ENCODE assay signal across 9 cellular contexts in genomic region chr13:98543380-98544104, GRCh38. TPM values are rescaled to one million over a fixed set of nuclear protein-coding genes. Genes with fewer than 3 reads are reported as not detected.
DNase-seq lines count a peak whose midpoint lies in the region; ATAC-seq, FAIRE-seq and TF ChIP-seq lines count a peak whose summit lies in the region.
"Had no signal": no experiment of that assay in that cellular context is flagged by ENCODE, and none has a peak within 500 bp of the region (broad histone marks: within the 10 kb centered on the region; RNA-seq: fewer than 3 reads in every experiment).

No MANE protein-coding gene starts in this region.

- H3K4me3 ChIP-seq in endodermal cell (ENCODE audit: low read length), result no peak overlapping the region
- no peak overlapping the region for H3K4me3 ChIP-seq in sigmoid colon
- no peak overlapping the region for H3K4me3 ChIP-seq in pancreas

- no peak overlapping the region for H3K4me3 Mint-ChIP-seq in endodermal cell

- DNase-seq in endodermal cell, result no peak
- no peak for DNase-seq in sigmoid colon
- no peak for DNase-seq in germinal center (ENCODE audit: low spot score)
- DNase-seq in pancreas, result no peak
- no peak for DNase-seq in NCI-H774 (lab: John Stamatoyannopoulos, UW)

- H3K27me3 Mint-ChIP-seq in endodermal cell (ENCODE audit: insufficient read depth), result no peaks in the 10 kb centered on the region

- H3K36me3 ChIP-seq in endodermal cell (ENCODE audit: control insufficient read depth, insufficient read depth, low read length) (peaks cover 11% of the 10 kb centered on the region), sigmoid colon (no peaks in the 10 kb centered on the region), pancreas (no peaks in the 10 kb centered on the region)

- H3K4me1 Mint-ChIP-seq in endodermal cell, result peaks cover 63% of the 10 kb centered on the region

- no peak for TF ChIP-seq EP300 in sigmoid colon (IDR thresholded peaks at IDR 0.05)

- H3K9ac ChIP-seq in endodermal cell (ENCODE audit: extremely low read depth, low read length, poor library complexity, severe bottlenecking), result no peak overlapping the region

- peaks cover 9% of the 10 kb centered on the region for H3K36me3 Mint-ChIP-seq in endodermal cell (ENCODE audit: low read depth)

- no peak for FAIRE-seq in pancreas (lab: Jason Lieb, UNC)
- FAIRE-seq: RCC 7860 had no signal

- H3K27ac ChIP-seq in endodermal cell (ENCODE audit: low read depth, low read length), result no peak overlapping the region
- peak overlapping the region; percentile 47 to 68 (median 52) for H3K27ac ChIP-seq in sigmoid colon
- peak overlapping the region in 1 of 4 donors; percentile 11 for H3K27ac ChIP-seq in pancreas

- TF ChIP-seq CTCF in endodermal cell (conservative IDR thresholded peaks at IDR 0.05) (no peak), sigmoid colon (IDR thresholded peaks at IDR 0.05) (no peak), pancreas (IDR thresholded peaks at IDR 0.05) (no peak)

- no peaks in the 10 kb centered on the region for H3K27me3 ChIP-seq in endodermal cell (ENCODE audit: control insufficient read depth, insufficient read depth, low read length, poor library complexity, severe bottlenecking)
- H3K27me3 ChIP-seq in sigmoid colon, result no peaks in the 10 kb centered on the region
- no peaks in the 10 kb centered on the region for H3K27me3 ChIP-seq in pancreas

- 94 to 97% methylated on average over 23 to 25 of the region's 25 CpGs for WGBS in endodermal cell (ENCODE audit: insufficient coverage in 1 of 2, insufficient read length in 1 of 2), 2 experiments
- WGBS in sigmoid colon, 2 donors, result 72 to 83% methylated on average over 25 of the region's 25 CpGs
- 90 to 92% methylated on average over 25 of the region's 25 CpGs for WGBS in pancreas, 2 donors

- intact Hi-C loops in sigmoid colon (cut with DNase I) (no loop called here), pancreas (cut with DNase I) (no loop called here)

- ATAC-seq in GM18909 (IDR thresholded peaks at IDR 0.05; ENCODE audit: poor library complexity, unreplicated experiment) (peak; percentile 28), HG02981 (IDR thresholded peaks at IDR 0.05; ENCODE audit: unreplicated experiment) (peak; percentile 19), GM18517 (IDR thresholded peaks at IDR 0.05; ENCODE audit: unreplicated experiment) (no peak), pancreas (no peak)

- H3K9me3 Mint-ChIP-seq in endodermal cell, result no peaks in the 10 kb centered on the region

- H3K27ac Mint-ChIP-seq in endodermal cell, result peak overlapping the region; percentile 81

- TF ChIP-seq POLR2A in sigmoid colon (IDR thresholded peaks at IDR 0.05), result no peak

- H3K4me1 ChIP-seq in endodermal cell (ENCODE audit: control insufficient read depth, insufficient read depth, low read length) (peaks cover 19% of the 10 kb centered on the region), sigmoid colon (peaks cover 0 to 77% (median 69%) of the 10 kb centered on the region in 4 donors), pancreas (peaks cover 0 to 26% (median 11%) of the 10 kb centered on the region in 3 donors)

- H3K9me3 ChIP-seq in endodermal cell (ENCODE audit: control insufficient read depth, low read length), result no peaks in the 10 kb centered on the region
- no peaks in the 10 kb centered on the region for H3K9me3 ChIP-seq in sigmoid colon
- H3K9me3 ChIP-seq in pancreas, result no peaks in the 10 kb centered on the region

RNA-seq across cellular contexts. Expression of gene STK24, which starts 33.4 kb away (rescaled TPM):
- total RNA-seq in endodermal cell (100 to 1,000 TPM; 115 to 125 TPM), sigmoid colon (10 to 100 TPM; 59.7 to 78.9 (median 64.4) TPM), pancreas (10 to 100 TPM; 28.4 to 55.7 (median 39.1) TPM)
- 109 TPM for polyA plus RNA-seq in endodermal cell (2013, experiment 1 of 2)
- 110 TPM for polyA plus RNA-seq in endodermal cell (2013, experiment 2 of 2)
- polyA plus RNA-seq in sigmoid colon (100 to 1,000 TPM; 104 to 200 (median 118) TPM), pancreas (10 to 100 TPM; 15.5 to 32.5 TPM)

Comparison
In these comparisons a context has a peak if more than half of its experiments do, and no peak if none do; other contexts are left out.
1. ATAC-seq: peak in GM18909 (single experiment) and HG02981 (single experiment); none in GM18517 (single experiment) and pancreas (0 of 4).